42 cellular contexts compared by ENCODE assay signal in the genomic region with DNA sequence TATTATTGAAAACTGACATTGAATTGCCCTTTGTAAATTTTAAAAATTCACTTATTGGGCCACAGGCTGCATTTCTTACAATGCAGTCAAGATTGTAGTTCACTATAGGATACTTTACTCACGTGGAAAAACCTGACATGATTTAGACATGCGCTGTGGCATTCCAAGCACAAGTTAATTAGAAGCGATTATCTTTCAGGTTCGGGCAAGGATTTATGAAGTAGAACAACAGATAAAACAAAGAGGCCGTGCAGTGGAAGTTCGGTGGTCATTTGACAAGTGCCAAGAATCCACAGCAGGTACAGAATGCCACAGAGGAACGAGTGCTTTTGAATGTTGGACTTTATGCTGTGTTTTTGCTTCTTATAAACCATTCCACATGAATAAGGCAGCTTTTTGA. TPM values are rescaled to one million over a fixed set of nuclear protein-coding genes. Genes with fewer than 3 reads are reported as not detected.
"Had no signal": no experiment of that assay in that cellular context is flagged by ENCODE, and none has a peak within 500 bp of the region (broad histone marks: within the 10 kb centered on the region; RNA-seq: fewer than 3 reads in every experiment).

No MANE protein-coding gene starts in this region.

- ATAC-seq: activated naive CD4-positive, alpha-beta T cell treated with anti-CD3 and anti-CD28 coated beads, Interleukin-2, amount 50 U/mL, for 72 hours; activated naive CD8-positive, alpha-beta T cell treated with anti-CD3 and anti-CD28 coated beads, Interleukin-2, amount 50 U/mL, for 24 hours; activated T-cell treated with anti-CD3 and anti-CD28 coated beads, Interleukin-2, amount 50 U/mL, for 4 hours; activated T-cell treated with anti-CD3 and anti-CD28 coated beads, Interleukin-2, amount 50 U/mL, for 72 hours; activated T-helper 17 cell treated with anti-CD3 and anti-CD28 coated beads, Interleukin-2, amount 50 U/mL, for 72 hours; body of pancreas had no signal

- DNase-seq: activated effector memory CD4-positive, alpha-beta T cell treated with anti-CD3 and anti-CD28 coated beads, Interleukin-2, amount 50 U/mL, for 16 hours; activated effector memory CD4-positive, alpha-beta T cell treated with Interleukin-2 at 50 U/mL for 16 hours; activated gamma-delta T cell; activated gamma-delta T cell treated with Interleukin-2 at 50 U/mL for 16 hours; activated naive CD4-positive, alpha-beta T cell; activated naive CD4-positive, alpha-beta T cell treated with anti-CD3 and anti-CD28 coated beads for 36 hours; activated naive CD4-positive, alpha-beta T cell treated with anti-CD3 and anti-CD28 coated beads, Interleukin-2, amount 10 ng/mL, durations not matched to agents 7 days and 5 days; activated naive CD4-positive, alpha-beta T cell treated with anti-CD3 and anti-CD28 coated beads, Interleukin-2, amount 50 U/mL, for 16 hours; activated naive CD4-positive, alpha-beta T cell treated with Interleukin-2 at 50 U/mL for 16 hours; activated naive CD8-positive, alpha-beta T cell treated with anti-CD3 and anti-CD28 coated beads for 36 hours; activated naive CD8-positive, alpha-beta T cell treated with anti-CD3 and anti-CD28 coated beads, Interleukin-2, amount 10 ng/mL, durations not matched to agents 7 days and 5 days; activated naive CD8-positive, alpha-beta T cell treated with anti-CD3 and anti-CD28 coated beads, Interleukin-2, amount 50 U/mL, for 24 hours; activated T-cell treated with anti-CD3 and anti-CD28 coated beads, Interleukin-2, amount 50 U/mL, for 1 hour; activated T-cell treated with anti-CD3 and anti-CD28 coated beads, Interleukin-2, amount 50 U/mL, for 24 hours; activated T-cell treated with anti-CD3 and anti-CD28 coated beads, Interleukin-2, amount 50 U/mL, for 4 hours; activated T-cell treated with anti-CD3 and anti-CD28 coated beads, Interleukin-2, amount 50 U/mL, for 48 hours; activated T-cell treated with anti-CD3 and anti-CD28 coated beads, Interleukin-2, amount 50 U/mL, for 72 hours; adrenal gland; amniotic stem cell; amygdala; anterior cingulate cortex; aorta; body of pancreas; brain microvascular endothelial cell; caudate nucleus; central memory CD4-positive, alpha-beta T cell; cerebellar nuclear complex had no signal

- H3K4me3 ChIP-seq: adrenal gland, ascending aorta, body of pancreas, breast epithelium, cardiac muscle cell had no signal

- H3K9me3 ChIP-seq: adrenal gland, ascending aorta, body of pancreas, breast epithelium had no signal

- H3K36me3 Mint-ChIP-seq: activated naive CD4-positive, alpha-beta T cell treated with anti-CD3 and anti-CD28 coated beads, Interleukin-2, amount 50 U/mL, for 24 hours; activated naive CD4-positive, alpha-beta T cell treated with anti-CD3 and anti-CD28 coated beads, Interleukin-2, amount 50 U/mL, for 72 hours; activated naive CD8-positive, alpha-beta T cell; activated naive CD8-positive, alpha-beta T cell treated with anti-CD3 and anti-CD28 coated beads for 36 hours; activated naive CD8-positive, alpha-beta T cell treated with anti-CD3 and anti-CD28 coated beads, Interleukin-2, amount 10 ng/mL, durations not matched to agents 7 days and 5 days had no signal

- H3K27ac Mint-ChIP-seq: activated naive CD4-positive, alpha-beta T cell treated with anti-CD3 and anti-CD28 coated beads for 36 hours; activated naive CD4-positive, alpha-beta T cell treated with anti-CD3 and anti-CD28 coated beads, Interleukin-2, amount 10 ng/mL, durations not matched to agents 7 days and 5 days; activated naive CD4-positive, alpha-beta T cell treated with anti-CD3 and anti-CD28 coated beads, Interleukin-2, amount 50 U/mL, for 24 hours; activated naive CD4-positive, alpha-beta T cell treated with anti-CD3 and anti-CD28 coated beads, Interleukin-2, amount 50 U/mL, for 72 hours; activated naive CD8-positive, alpha-beta T cell; activated naive CD8-positive, alpha-beta T cell treated with anti-CD3 and anti-CD28 coated beads for 36 hours; activated naive CD8-positive, alpha-beta T cell treated with anti-CD3 and anti-CD28 coated beads, Interleukin-2, amount 10 ng/mL, durations not matched to agents 7 days and 5 days; activated naive CD8-positive, alpha-beta T cell treated with anti-CD3 and anti-CD28 coated beads, Interleukin-2, amount 50 U/mL, for 24 hours; activated T-cell treated with anti-CD3 and anti-CD28 coated beads, Interleukin-2, amount 50 U/mL, for 24 hours; activated T-cell treated with anti-CD3 and anti-CD28 coated beads, Interleukin-2, amount 50 U/mL, for 72 hours; activated T-helper 1 cell treated with anti-CD3 and anti-CD28 coated beads, Interleukin-12 subunit alpha, Interleukin-12 subunit beta, Interleukin-2, Interleukin-4 antibody, amounts not matched to agents 30 ng/mL and 10 ng/mL and 1 ng/mL, durations not matched to agents 14 hours and 24 hours and 36 hours; activated T-helper 17 cell treated with anti-CD3 and anti-CD28 coated beads, Interleukin-2, amount 50 U/mL, for 72 hours; activated T-helper 2 cell treated with anti-CD3 and anti-CD28 coated beads, Interferon-gamma antibody, Interleukin-2, Interleukin-4, amounts not matched to agents 10 μg/mL and 5 μg/mL and 100 μg/mL, durations not matched to agents 14 hours and 24 hours and 36 hours; brain had no signal

- H3K4me1 ChIP-seq: adrenal gland, ascending aorta, body of pancreas, breast epithelium had no signal

- H3K4me3 Mint-ChIP-seq: activated naive CD4-positive, alpha-beta T cell treated with anti-CD3 and anti-CD28 coated beads for 36 hours; activated naive CD4-positive, alpha-beta T cell treated with anti-CD3 and anti-CD28 coated beads, Interleukin-2, amount 10 ng/mL, durations not matched to agents 7 days and 5 days; activated naive CD4-positive, alpha-beta T cell treated with anti-CD3 and anti-CD28 coated beads, Interleukin-2, amount 50 U/mL, for 24 hours; activated naive CD8-positive, alpha-beta T cell; activated naive CD8-positive, alpha-beta T cell treated with anti-CD3 and anti-CD28 coated beads for 36 hours; activated naive CD8-positive, alpha-beta T cell treated with anti-CD3 and anti-CD28 coated beads, Interleukin-2, amount 10 ng/mL, durations not matched to agents 7 days and 5 days; activated naive CD8-positive, alpha-beta T cell treated with anti-CD3 and anti-CD28 coated beads, Interleukin-2, amount 50 U/mL, for 24 hours; activated T-cell treated with anti-CD3 and anti-CD28 coated beads, Interleukin-2, amount 50 U/mL, for 24 hours; activated T-cell treated with anti-CD3 and anti-CD28 coated beads, Interleukin-2, amount 50 U/mL, for 4 hours; activated T-cell treated with anti-CD3 and anti-CD28 coated beads, Interleukin-2, amount 50 U/mL, for 72 hours; activated T-helper 1 cell treated with anti-CD3 and anti-CD28 coated beads, Interleukin-12 subunit alpha, Interleukin-12 subunit beta, Interleukin-2, Interleukin-4 antibody, amounts not matched to agents 30 ng/mL and 10 ng/mL and 1 ng/mL, durations not matched to agents 14 hours and 24 hours and 36 hours; activated T-helper 17 cell treated with anti-CD3 and anti-CD28 coated beads, Interleukin-2, amount 50 U/mL, for 72 hours; brain; central memory CD8-positive, alpha-beta T cell had no signal

- H3K4me1 Mint-ChIP-seq: brain had no signal

- H3K27me3 Mint-ChIP-seq: activated naive CD4-positive, alpha-beta T cell treated with anti-CD3 and anti-CD28 coated beads, Interleukin-2, amount 50 U/mL, for 24 hours; activated naive CD8-positive, alpha-beta T cell treated with anti-CD3 and anti-CD28 coated beads for 36 hours; activated T-cell treated with anti-CD3 and anti-CD28 coated beads, Interleukin-2, amount 50 U/mL, for 24 hours; brain had no signal

- H3K36me3 ChIP-seq: adrenal gland, ascending aorta, brain microvascular endothelial cell, breast epithelium, cardiac muscle cell had no signal

- H3K27ac ChIP-seq: adrenal gland, ascending aorta, body of pancreas, brain microvascular endothelial cell, breast epithelium, cardiac muscle cell had no signal

- H3K9me3 Mint-ChIP-seq: activated naive CD4-positive, alpha-beta T cell treated with anti-CD3 and anti-CD28 coated beads for 36 hours; activated naive CD4-positive, alpha-beta T cell treated with anti-CD3 and anti-CD28 coated beads, Interleukin-2, amount 10 ng/mL, durations not matched to agents 7 days and 5 days; activated naive CD4-positive, alpha-beta T cell treated with anti-CD3 and anti-CD28 coated beads, Interleukin-2, amount 50 U/mL, for 24 hours; activated naive CD4-positive, alpha-beta T cell treated with anti-CD3 and anti-CD28 coated beads, Interleukin-2, amount 50 U/mL, for 72 hours; activated naive CD8-positive, alpha-beta T cell treated with anti-CD3 and anti-CD28 coated beads for 36 hours; activated naive CD8-positive, alpha-beta T cell treated with anti-CD3 and anti-CD28 coated beads, Interleukin-2, amount 10 ng/mL, durations not matched to agents 7 days and 5 days; activated naive CD8-positive, alpha-beta T cell treated with anti-CD3 and anti-CD28 coated beads, Interleukin-2, amount 50 U/mL, for 24 hours; activated T-cell treated with anti-CD3 and anti-CD28 coated beads, Interleukin-2, amount 50 U/mL, for 24 hours; activated T-cell treated with anti-CD3 and anti-CD28 coated beads, Interleukin-2, amount 50 U/mL, for 4 hours; activated T-cell treated with anti-CD3 and anti-CD28 coated beads, Interleukin-2, amount 50 U/mL, for 72 hours; activated T-helper 1 cell treated with anti-CD3 and anti-CD28 coated beads, Interleukin-12 subunit alpha, Interleukin-12 subunit beta, Interleukin-2, Interleukin-4 antibody, amounts not matched to agents 30 ng/mL and 10 ng/mL and 1 ng/mL, durations not matched to agents 14 hours and 24 hours and 36 hours; activated T-helper 17 cell treated with anti-CD3 and anti-CD28 coated beads, Interleukin-2, amount 50 U/mL, for 72 hours; activated T-helper 2 cell treated with anti-CD3 and anti-CD28 coated beads, Interferon-gamma antibody, Interleukin-2, Interleukin-4, amounts not matched to agents 10 μg/mL and 5 μg/mL and 100 μg/mL, durations not matched to agents 14 hours and 24 hours and 36 hours; brain; central memory CD8-positive, alpha-beta T cell had no signal

- H3K27me3 ChIP-seq: adrenal gland, ascending aorta, body of pancreas, brain microvascular endothelial cell, breast epithelium, cardiac muscle cell had no signal

RNA-seq across cellular contexts. Expression of a gene that starts 37.8 kb away (rescaled TPM):
- total RNA-seq: astrocyte, bronchial epithelial cell, cardiac muscle cell, cerebellum, chondrocyte had no signal
